ENCODE assay signal across 8 cellular contexts in the genomic region with DNA sequence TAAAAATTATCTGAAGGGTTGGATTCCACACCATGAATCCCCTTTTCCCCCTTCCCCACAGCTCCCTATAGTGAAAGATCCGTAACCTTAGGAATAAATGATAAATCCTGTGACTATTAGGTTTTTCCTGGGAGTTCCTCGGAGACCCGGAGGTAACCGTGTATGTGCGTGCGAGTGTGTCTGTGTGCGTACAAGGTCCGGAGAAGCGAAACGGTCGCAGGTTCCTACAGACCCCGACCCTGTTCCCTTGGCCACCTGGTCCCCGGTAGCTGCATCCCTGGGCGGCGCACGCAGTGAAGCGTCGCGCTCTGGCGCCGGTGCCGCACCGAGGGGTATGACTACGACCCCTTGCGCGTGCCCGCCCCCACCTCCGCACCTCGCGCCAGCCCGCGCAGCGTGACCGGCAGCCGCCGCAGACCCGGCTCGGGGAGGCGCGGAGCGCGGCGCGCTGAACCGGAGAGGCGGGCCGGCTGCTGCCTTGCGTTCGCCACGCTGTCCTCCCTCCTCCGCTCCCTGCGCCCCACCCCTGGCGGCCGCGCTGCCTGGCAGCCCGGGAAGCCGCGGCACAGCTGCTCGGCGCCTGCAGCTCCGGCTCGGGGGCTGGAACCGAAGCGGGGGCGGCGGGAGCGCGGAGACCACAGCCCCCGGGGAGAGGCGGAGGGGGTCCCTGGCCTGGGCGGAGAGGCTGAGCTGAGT. TPM values are rescaled to one million over a fixed set of nuclear protein-coding genes. Genes with fewer than 3 reads are reported as not detected.
A peak's percentile ranks its signal among the peaks of the same experiment; 100 is the strongest.
DNase-seq lines count a peak whose midpoint lies in the region; ATAC-seq and TF ChIP-seq lines count a peak whose summit lies in the region.

A gene with protein sequence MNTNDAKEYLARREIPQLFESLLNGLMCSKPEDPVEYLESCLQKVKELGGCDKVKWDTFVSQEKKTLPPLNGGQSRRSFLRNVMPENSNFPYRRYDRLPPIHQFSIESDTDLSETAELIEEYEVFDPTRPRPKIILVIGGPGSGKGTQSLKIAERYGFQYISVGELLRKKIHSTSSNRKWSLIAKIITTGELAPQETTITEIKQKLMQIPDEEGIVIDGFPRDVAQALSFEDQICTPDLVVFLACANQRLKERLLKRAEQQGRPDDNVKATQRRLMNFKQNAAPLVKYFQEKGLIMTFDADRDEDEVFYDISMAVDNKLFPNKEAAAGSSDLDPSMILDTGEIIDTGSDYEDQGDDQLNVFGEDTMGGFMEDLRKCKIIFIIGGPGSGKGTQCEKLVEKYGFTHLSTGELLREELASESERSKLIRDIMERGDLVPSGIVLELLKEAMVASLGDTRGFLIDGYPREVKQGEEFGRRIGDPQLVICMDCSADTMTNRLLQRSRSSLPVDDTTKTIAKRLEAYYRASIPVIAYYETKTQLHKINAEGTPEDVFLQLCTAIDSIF (plus strand): TSS at position 529 of the 696 bp plus-strand sequence. CDS start 295 bp downstream, outside the sequence.

- in situ Hi-C loops in KBM-7 (cut with MboI; ENCODE audit: low pct_unique_long_range_greater_than_20kb, low sequenced_read_pairs) = no loop called here

- intact Hi-C loops in A673 (cut with micrococcal nuclease; ENCODE audit: unreplicated experiment) = loop anchor here (10.0 kb wide), 1 partner anchor 253 kb away; no protein-coding TSS in a partner anchor
- intact Hi-C loops in dendritic cell treated with granulocyte-macrophage colony-stimulating factor and Interleukin-4, amounts not matched to agents 40 ng/mL and 50 ng/mL, for 4 days (cut with micrococcal nuclease) = loop anchor here (5.0 to 10.0 kb wide), 2 partner anchors 136 to 253 kb away; no protein-coding TSS in a partner anchor

- peak; percentile 51 for DNase-seq in A673 (ENCODE audit: low spot score)
- peak; percentile 8 for DNase-seq in GM19238 (ENCODE audit: insufficient read length, low spot score)
- DNase-seq in KBM-7 = peak; percentile 21
- peak; percentile 37 to 45 for DNase-seq in activated CD4-positive, alpha-beta T cell treated with anti-CD3 and anti-CD28 coated beads for 24 hours (ENCODE audit: low read depth in 2 of 2)
- no peak for DNase-seq in left lobe of liver (ENCODE audit: low spot score)
- DNase-seq in stimulated activated CD4-positive, alpha-beta T cell treated with anti-CD3 and anti-CD28 coated beads, Interleukin-1b, Interleukin-23, amount 100 ng/mL, for 48 hours = peak; percentile 52

- no peaks in the 10 kb centered on the region for H3K36me3 Mint-ChIP-seq in dendritic cell treated with granulocyte-macrophage colony-stimulating factor and Interleukin-4, amounts not matched to agents 40 ng/mL and 50 ng/mL, for 4 days (ENCODE audit: low read depth)

- no peaks in the 10 kb centered on the region for H3K4me1 ChIP-seq in A673 (ENCODE audit: insufficient read depth, low read length, poor library complexity, severe bottlenecking)

- H3K27ac Mint-ChIP-seq in dendritic cell treated with granulocyte-macrophage colony-stimulating factor and Interleukin-4, amounts not matched to agents 40 ng/mL and 50 ng/mL, for 4 days = no peak within 1 kb of the TSS

- peak within 1 kb of the TSS; percentile 72 for H3K4me3 Mint-ChIP-seq in dendritic cell treated with granulocyte-macrophage colony-stimulating factor and Interleukin-4, amounts not matched to agents 40 ng/mL and 50 ng/mL, for 4 days

- H3K36me3 ChIP-seq in A673 (ENCODE audit: insufficient read depth, low read length, poor library complexity, severe bottlenecking) = no peaks in the 10 kb centered on the region

- H3K27me3 Mint-ChIP-seq in dendritic cell treated with granulocyte-macrophage colony-stimulating factor and Interleukin-4, amounts not matched to agents 40 ng/mL and 50 ng/mL, for 4 days = peaks cover 77% of the 10 kb centered on the region

- H3K4me3 ChIP-seq in A673 (ENCODE audit: low read depth, low read length, poor library complexity, severe bottlenecking) = peak within 1 kb of the TSS; percentile 53

- H3K4me1 Mint-ChIP-seq in dendritic cell treated with granulocyte-macrophage colony-stimulating factor and Interleukin-4, amounts not matched to agents 40 ng/mL and 50 ng/mL, for 4 days (ENCODE audit: low read depth) = peaks cover 23% of the 10 kb centered on the region

- H3K27me3 ChIP-seq in A673 (replicated peaks; ENCODE audit: insufficient read depth, low read depth, low read length, poor library complexity) = peaks cover 24% of the 10 kb centered on the region

- H3K27ac ChIP-seq in A673 (ENCODE audit: low read depth, low read length, poor library complexity, severe bottlenecking) = no peak within 1 kb of the TSS

- ATAC-seq in left lobe of liver (peak; percentile 70), GM21717 (IDR thresholded peaks at IDR 0.05; ENCODE audit: unreplicated experiment) (no peak)

- BruUV-seq in A673 (replicated peaks; lab: Mats Ljungman, UMichigan) = no TSS peak

- no peaks in the 10 kb centered on the region for H3K9me3 ChIP-seq in A673 (ENCODE audit: low read depth, low read length, poor library complexity, severe bottlenecking)

- CTCF ChIA-PET in A673 (lab: Charles Lee) = no interaction called here

- H3K9me3 Mint-ChIP-seq in dendritic cell treated with granulocyte-macrophage colony-stimulating factor and Interleukin-4, amounts not matched to agents 40 ng/mL and 50 ng/mL, for 4 days = no peaks in the 10 kb centered on the region

- POLR2A ChIA-PET in A673 (lab: Charles Lee; ENCODE audit: low non-redundant PET) = no interaction called here

- no peak for TF ChIP-seq CTCF in A673 (conservative IDR thresholded peaks at IDR 0.05; ENCODE audit: low read depth, low read length)

RNA-seq across cellular contexts. Expression of the gene that starts here (rescaled TPM):
- 0.47 and 0.94 TPM in 2 replicates for total RNA-seq in A673 (2021)
- total RNA-seq in left lobe of liver = 0.15 TPM

Comparison
In these comparisons a context has a peak if more than half of its experiments do, and no peak if none do; other contexts are left out.
1. Peak in DNase-seq and H3K4me3 ChIP-seq in A673; RNA of the gene not detected or under 1 TPM.
2. Peak in ATAC-seq in left lobe of liver; RNA of the gene not detected or under 1 TPM.